7 cellular contexts compared by ENCODE assay signal in genomic region chr6:134173936-134174789, GRCh38.
A peak's percentile ranks its signal among the peaks of the same experiment; 100 is the strongest.
DNase-seq lines count a peak whose midpoint lies in the region; ATAC-seq and TF ChIP-seq lines count a peak whose summit lies in the region.

No MANE protein-coding gene starts in this region.

- H3K4me1 Mint-ChIP-seq in activated T-helper 1 cell treated with anti-CD3 and anti-CD28 coated beads, Interleukin-12 subunit alpha, Interleukin-12 subunit beta, Interleukin-2, Interleukin-4 antibody, amounts not matched to agents 30 ng/mL and 10 ng/mL and 1 ng/mL, durations not matched to agents 14 hours and 24 hours and 36 hours (ENCODE audit: low read depth), result peaks cover 76% of the 10 kb centered on the region
- H3K4me1 Mint-ChIP-seq in naive thymus-derived CD4-positive, alpha-beta T cell, result peaks cover 51 to 81% (median 76%) of the 10 kb centered on the region in 7 donors
- H3K4me1 Mint-ChIP-seq in stimulated activated effector memory CD8-positive, alpha-beta T cell treated with anti-CD3 and anti-CD28 coated beads, Interleukin-12 subunit alpha, Interleukin-12 subunit beta, amount 100 ng/mL, for 72 hours, result peaks cover 67% of the 10 kb centered on the region

- H3K4me3 ChIP-seq in Peyer's patch (peak overlapping the region; percentile 74 to 83 (median 80)), fibroblast of lung (replicated peaks in 1 of 4; ENCODE audit: control extremely low read depth in 1 of 4, insufficient read depth in 1 of 4, low read depth in 3 of 4, low read length in 4 of 4) (peak overlapping the region; percentile 81 to 99 (median 94))
- H3K4me3 ChIP-seq in naive thymus-derived CD4-positive, alpha-beta T cell (ENCODE audit: low read length), result peak overlapping the region; percentile 71

- intact Hi-C loops in activated T-helper 1 cell treated with anti-CD3 and anti-CD28 coated beads, Interleukin-12 subunit alpha, Interleukin-12 subunit beta, Interleukin-2, Interleukin-4 antibody, amounts not matched to agents 30 ng/mL and 10 ng/mL and 1 ng/mL, durations not matched to agents 14 hours and 24 hours and 36 hours (cut with micrococcal nuclease), result loop anchor here (1.0 to 10.0 kb wide), 11 partner anchors 73 to 1011 kb away; partner anchors contain the start of genes MYB and TBPL1
- intact Hi-C loops in naive thymus-derived CD4-positive, alpha-beta T cell (cut with micrococcal nuclease), result loop anchor here (1.0 to 5.0 kb wide), 22 partner anchors 51 to 1662 kb away; partner anchors contain the start of genes HBS1L (in 1 of the 2), STX7 (in 1 of the 2) and TBPL1 (in 1 of the 2)

- peak overlapping the region; percentile 96 for H3K4me3 Mint-ChIP-seq in activated T-helper 1 cell treated with anti-CD3 and anti-CD28 coated beads, Interleukin-12 subunit alpha, Interleukin-12 subunit beta, Interleukin-2, Interleukin-4 antibody, amounts not matched to agents 30 ng/mL and 10 ng/mL and 1 ng/mL, durations not matched to agents 14 hours and 24 hours and 36 hours
- H3K4me3 Mint-ChIP-seq in naive thymus-derived CD4-positive, alpha-beta T cell, result peak overlapping the region; percentile 86 to 100 (median 98)
- peak overlapping the region; percentile 90 for H3K4me3 Mint-ChIP-seq in stimulated activated effector memory CD8-positive, alpha-beta T cell treated with anti-CD3 and anti-CD28 coated beads, Interleukin-12 subunit alpha, Interleukin-12 subunit beta, amount 100 ng/mL, for 72 hours

- peaks cover 0 to 7% (median 0%) of the 10 kb centered on the region in 4 donors for H3K4me1 ChIP-seq in Peyer's patch
- peaks cover 11% of the 10 kb centered on the region for H3K4me1 ChIP-seq in fibroblast of lung (ENCODE audit: control insufficient read depth, extremely low read depth, insufficient read depth, low read length)
- H3K4me1 ChIP-seq in naive thymus-derived CD4-positive, alpha-beta T cell (ENCODE audit: control insufficient read depth in 2 of 2, insufficient read depth in 2 of 2, low read length in 2 of 2), result peaks cover 11 to 52% of the 10 kb centered on the region in 2 donors

- H3K9me3 Mint-ChIP-seq in activated T-helper 1 cell treated with anti-CD3 and anti-CD28 coated beads, Interleukin-12 subunit alpha, Interleukin-12 subunit beta, Interleukin-2, Interleukin-4 antibody, amounts not matched to agents 30 ng/mL and 10 ng/mL and 1 ng/mL, durations not matched to agents 14 hours and 24 hours and 36 hours, result no peaks in the 10 kb centered on the region
- peaks cover 0 to 2% (median 0%) of the 10 kb centered on the region in 11 donors for H3K9me3 Mint-ChIP-seq in naive thymus-derived CD4-positive, alpha-beta T cell
- no peaks in the 10 kb centered on the region for H3K9me3 Mint-ChIP-seq in stimulated activated effector memory CD8-positive, alpha-beta T cell treated with anti-CD3 and anti-CD28 coated beads, Interleukin-12 subunit alpha, Interleukin-12 subunit beta, amount 100 ng/mL, for 72 hours

- DNase-seq in Kasumi-1 (lab: John Stamatoyannopoulos, UW) (peak; percentile 87 to 91), Peyer's patch (peak; percentile 87 to 95 (median 88)), fibroblast of lung (ENCODE audit: low read depth in 2 of 2) (peak; percentile 77 to 92)
- peak; percentile 74 for DNase-seq in activated T-helper 1 cell treated with anti-CD3 and anti-CD28 coated beads, Interleukin-12 subunit alpha, Interleukin-12 subunit beta, Interleukin-2, Interleukin-4 antibody, amounts not matched to agents 30 ng/mL and 10 ng/mL and 1 ng/mL, durations not matched to agents 14 hours and 24 hours and 36 hours (ENCODE audit: low spot score)
- DNase-seq in naive thymus-derived CD4-positive, alpha-beta T cell, result peak; percentile 69 to 88 (median 81)
- peak; percentile 78 to 92 for DNase-seq in stimulated activated effector memory CD8-positive, alpha-beta T cell treated with anti-CD3 and anti-CD28 coated beads, Interleukin-12 subunit alpha, Interleukin-12 subunit beta, amount 100 ng/mL, for 72 hours (ENCODE audit: low spot score in 2 of 2)

- H3K9me3 ChIP-seq in Peyer's patch (no peaks in the 10 kb centered on the region), fibroblast of lung (ENCODE audit: control insufficient read depth, insufficient read depth, low read depth, low read length) (no peaks in the 10 kb centered on the region)
- H3K9me3 ChIP-seq in naive thymus-derived CD4-positive, alpha-beta T cell (ENCODE audit: control insufficient read depth in 2 of 3, low read length in 3 of 3), result no peaks in the 10 kb centered on the region

- ATAC-seq in GM18517 (IDR thresholded peaks at IDR 0.05; ENCODE audit: unreplicated experiment), result peak; percentile 13
- ATAC-seq in naive thymus-derived CD4-positive, alpha-beta T cell, result peak; percentile 18
- peak; percentile 25 for ATAC-seq in stimulated activated effector memory CD8-positive, alpha-beta T cell treated with anti-CD3 and anti-CD28 coated beads, Interleukin-12 subunit alpha, Interleukin-12 subunit beta, amount 100 ng/mL, for 72 hours

- peak in 1 of 2 donors; percentile 26 for TF ChIP-seq POLR2A in Peyer's patch (IDR thresholded peaks at IDR 0.05)

- no peaks in the 10 kb centered on the region for H4K20me1 ChIP-seq in fibroblast of lung (ENCODE audit: control insufficient read depth, extremely low read depth, insufficient read depth, low read length)

- H3K36me3 Mint-ChIP-seq in activated T-helper 1 cell treated with anti-CD3 and anti-CD28 coated beads, Interleukin-12 subunit alpha, Interleukin-12 subunit beta, Interleukin-2, Interleukin-4 antibody, amounts not matched to agents 30 ng/mL and 10 ng/mL and 1 ng/mL, durations not matched to agents 14 hours and 24 hours and 36 hours (ENCODE audit: low read depth), result peaks cover 46% of the 10 kb centered on the region
- H3K36me3 Mint-ChIP-seq in naive thymus-derived CD4-positive, alpha-beta T cell, result peaks cover 6 to 45% (median 34%) of the 10 kb centered on the region in 5 donors
- H3K36me3 Mint-ChIP-seq in stimulated activated effector memory CD8-positive, alpha-beta T cell treated with anti-CD3 and anti-CD28 coated beads, Interleukin-12 subunit alpha, Interleukin-12 subunit beta, amount 100 ng/mL, for 72 hours, result peaks cover 78% of the 10 kb centered on the region

- peaks cover 0 to 66% (median 4%) of the 10 kb centered on the region in 3 donors for H3K36me3 ChIP-seq in Peyer's patch
- H3K36me3 ChIP-seq in fibroblast of lung (ENCODE audit: control insufficient read depth, insufficient read depth, low read length), result peaks cover 19% of the 10 kb centered on the region
- H3K36me3 ChIP-seq in naive thymus-derived CD4-positive, alpha-beta T cell (ENCODE audit: control insufficient read depth in 2 of 3, insufficient read depth in 3 of 3, low read length in 3 of 3), result peaks cover 9 to 37% (median 19%) of the 10 kb centered on the region in 3 experiments

- peak overlapping the region; percentile 98 for H3K27ac Mint-ChIP-seq in activated T-helper 1 cell treated with anti-CD3 and anti-CD28 coated beads, Interleukin-12 subunit alpha, Interleukin-12 subunit beta, Interleukin-2, Interleukin-4 antibody, amounts not matched to agents 30 ng/mL and 10 ng/mL and 1 ng/mL, durations not matched to agents 14 hours and 24 hours and 36 hours
- H3K27ac Mint-ChIP-seq in naive thymus-derived CD4-positive, alpha-beta T cell, result peak overlapping the region; percentile 89 to 99 (median 97)
- H3K27ac Mint-ChIP-seq in stimulated activated effector memory CD8-positive, alpha-beta T cell treated with anti-CD3 and anti-CD28 coated beads, Interleukin-12 subunit alpha, Interleukin-12 subunit beta, amount 100 ng/mL, for 72 hours, result peak overlapping the region; percentile 90

- H3K79me2 ChIP-seq in fibroblast of lung (ENCODE audit: control insufficient read depth, insufficient read depth, low read length), result peaks cover 33% of the 10 kb centered on the region

- H2AFZ ChIP-seq in fibroblast of lung (ENCODE audit: low read length), result no peak overlapping the region

- H3K27me3 ChIP-seq in Peyer's patch, result no peaks in the 10 kb centered on the region
- H3K27me3 ChIP-seq in fibroblast of lung (ENCODE audit: control insufficient read depth, insufficient read depth, low read length), result no peaks in the 10 kb centered on the region
- H3K27me3 ChIP-seq in naive thymus-derived CD4-positive, alpha-beta T cell (ENCODE audit: control insufficient read depth in 2 of 2, insufficient read depth in 2 of 2, low read length in 2 of 2), result no peaks in the 10 kb centered on the region

- TF ChIP-seq CTCF in Peyer's patch (IDR thresholded peaks at IDR 0.05) (peak; percentile 87 to 94 (median 90)), fibroblast of lung (conservative IDR thresholded peaks at IDR 0.05 in 1 of 2, IDR thresholded peaks at IDR 0.05 in 1 of 2; ENCODE audit: low read depth in 1 of 2, low read length in 2 of 2) (peak; percentile 65 to 78)

- CTCF ChIA-PET in naive thymus-derived CD4-positive, alpha-beta T cell (lab: Charles Lee), result interaction anchor here (0.6 to 1.6 kb wide), 16 partner anchors 10 to 766 kb away, joined by 3 to 48 read pairs (median 3); no protein-coding TSS in a partner anchor

- H3K9ac ChIP-seq in fibroblast of lung (ENCODE audit: insufficient read depth, low read length), result peak overlapping the region; percentile 67

- peak overlapping the region; percentile 62 for H3K4me2 ChIP-seq in fibroblast of lung (ENCODE audit: extremely low read depth, insufficient read depth, low read length)

- H3K27ac ChIP-seq in Peyer's patch (peak overlapping the region; percentile 86 to 97 (median 91)), fibroblast of lung (ENCODE audit: insufficient read depth, low read length) (peak overlapping the region; percentile 90)
- H3K27ac ChIP-seq in naive thymus-derived CD4-positive, alpha-beta T cell (ENCODE audit: low read depth, low read length), result peak overlapping the region; percentile 88

- POLR2A ChIA-PET in naive thymus-derived CD4-positive, alpha-beta T cell (lab: Charles Lee), result interaction anchor here (0.6 to 1.6 kb wide), 8 partner anchors 66 to 796 kb away, joined by 3 to 10 read pairs (median 4); no protein-coding TSS in a partner anchor

- H3K27me3 Mint-ChIP-seq in activated T-helper 1 cell treated with anti-CD3 and anti-CD28 coated beads, Interleukin-12 subunit alpha, Interleukin-12 subunit beta, Interleukin-2, Interleukin-4 antibody, amounts not matched to agents 30 ng/mL and 10 ng/mL and 1 ng/mL, durations not matched to agents 14 hours and 24 hours and 36 hours (ENCODE audit: insufficient read depth), result no peaks in the 10 kb centered on the region
- no peaks in the 10 kb centered on the region for H3K27me3 Mint-ChIP-seq in naive thymus-derived CD4-positive, alpha-beta T cell

Comparison
In these comparisons a context has a peak if more than half of its experiments do, and no peak if none do; other contexts are left out.
1. Peak in every context shown above with its lines: DNase-seq, ATAC-seq, H3K4me3 ChIP-seq and H3K27ac ChIP-seq.